Comparison of ENCODE assay signal across 8 cellular contexts in the genomic region with DNA sequence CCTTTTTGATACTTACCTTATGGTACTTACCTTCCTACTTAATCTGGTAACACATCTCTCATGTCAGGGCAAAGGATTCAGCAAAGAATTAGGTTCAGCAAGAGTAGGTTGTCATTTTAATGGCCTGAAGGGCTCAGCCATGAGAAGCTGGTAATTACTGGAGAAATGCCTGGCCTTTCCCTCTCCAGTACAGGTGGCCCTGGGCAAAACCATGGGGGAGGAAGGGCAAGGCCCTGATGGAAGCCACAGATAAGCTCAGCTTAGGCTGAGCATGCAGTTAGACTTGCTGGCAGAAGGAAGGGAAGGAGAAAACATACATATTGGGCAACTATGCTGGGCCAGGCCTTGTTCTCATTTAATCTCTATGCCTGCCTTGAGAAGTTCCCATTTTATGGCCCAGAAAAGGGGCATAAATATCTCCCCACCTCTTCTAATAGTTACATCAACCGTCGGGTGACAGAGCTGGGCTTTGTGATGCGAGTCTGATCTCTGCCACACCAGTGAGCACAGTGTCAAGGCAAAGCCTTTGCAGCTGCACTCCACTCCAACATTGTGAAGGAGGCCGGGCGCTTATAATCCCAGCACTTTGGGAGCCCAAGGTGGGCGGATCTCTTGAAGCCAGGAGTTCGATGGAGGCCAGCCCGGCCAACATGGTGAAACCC. TPM values are rescaled to one million over a fixed set of nuclear protein-coding genes. Genes with fewer than 3 reads are reported as not detected.
DNase-seq lines count a peak whose midpoint lies in the region; TF ChIP-seq lines count a peak whose summit lies in the region.

No MANE protein-coding gene starts in this region.

- H3K36me3 ChIP-seq in OCI-LY1 (ENCODE audit: insufficient read depth, low read length) (peaks cover 30% of the 10 kb centered on the region; the same call in 1 of the 2 replicates), ectodermal cell (ENCODE audit: control insufficient read depth, insufficient read depth, low read length) (peaks cover 4% of the 10 kb centered on the region), right atrium auricular region (peaks cover 12% of the 10 kb centered on the region)

- intact Hi-C loops in posterior vena cava (cut with DNase I) = no loop called here

- no peak overlapping the region for H3K4me2 ChIP-seq in OCI-LY1 (ENCODE audit: low read length)

- H3K27ac ChIP-seq in OCI-LY1 (ENCODE audit: low read depth, low read length, poor library complexity, severe bottlenecking) (peak overlapping the region; percentile 65), ectodermal cell (ENCODE audit: insufficient read depth, low read depth, low read length, poor library complexity, severe bottlenecking) (peak overlapping the region; percentile 69), right atrium auricular region (peak overlapping the region in 1 of 2 donors; percentile 23)

- H3K4me1 ChIP-seq in OCI-LY1 (ENCODE audit: insufficient read depth, low read length, severe bottlenecking) (peaks cover 23% of the 10 kb centered on the region), ectodermal cell (ENCODE audit: control insufficient read depth, insufficient read depth, low read length) (peaks cover 5% of the 10 kb centered on the region), right atrium auricular region (peaks cover 0 to 40% of the 10 kb centered on the region in 2 donors)

- no peak overlapping the region for H2AFZ ChIP-seq in OCI-LY1 (ENCODE audit: low read length)

- no peak for TF ChIP-seq CTCF in OCI-LY1 (IDR thresholded peaks at IDR 0.05; ENCODE audit: low read length)
- TF ChIP-seq CTCF in right atrium auricular region (IDR thresholded peaks at IDR 0.05) = no peak
- TF ChIP-seq CTCF in GM10266 (IDR thresholded peaks at IDR 0.05; ENCODE audit: control insufficient read depth, insufficient read depth, low read depth, missing control alignments) = no peak

- no peaks in the 10 kb centered on the region for H4K20me1 ChIP-seq in OCI-LY1 (ENCODE audit: insufficient read depth, low read length)

- H3K9ac ChIP-seq in OCI-LY1 (ENCODE audit: low read length) = no peak overlapping the region

- H3K4me3 ChIP-seq in OCI-LY1 (ENCODE audit: low read depth, low read length, poor library complexity, severe bottlenecking) (no peak overlapping the region), ectodermal cell (ENCODE audit: insufficient read depth, low read depth, low read length) (no peak overlapping the region), right atrium auricular region (no peak overlapping the region)

- H3K9me3 ChIP-seq in OCI-LY1 (ENCODE audit: low read length) (no peaks in the 10 kb centered on the region), ectodermal cell (ENCODE audit: control insufficient read depth, low read length) (no peaks in the 10 kb centered on the region), right atrium auricular region (no peaks in the 10 kb centered on the region)

- DNase-seq in GF-D8 (lab: John Stamatoyannopoulos, UW) = peak; percentile 87
- DNase-seq in posterior vena cava (ENCODE audit: low spot score) = peak; percentile 68
- DNase-seq in cerebellum (ENCODE audit: low spot score) = no peak
- DNase-seq in right atrium auricular region (ENCODE audit: low spot score) = no peak
- no peak for DNase-seq in GM10266 (ENCODE audit: extremely low spot score)
- DNase-seq in COLO668 (lab: John Stamatoyannopoulos, UW; ENCODE audit: unreplicated experiment) = no peak

- H3K9me2 ChIP-seq in OCI-LY1 (ENCODE audit: low read depth, low read length) = no peaks in the 10 kb centered on the region

- 84 to 89% methylated on average over 8 of the region's 8 CpGs for WGBS in ectodermal cell, 2 experiments

- H3K27me3 ChIP-seq in OCI-LY1 (ENCODE audit: insufficient read depth, low read length) (no peaks in the 10 kb centered on the region), ectodermal cell (ENCODE audit: control insufficient read depth, insufficient read depth, low read length, poor library complexity, severe bottlenecking) (no peaks in the 10 kb centered on the region), right atrium auricular region (no peaks in the 10 kb centered on the region)

- H3F3A ChIP-seq in OCI-LY1 (ENCODE audit: insufficient read depth, low read length) = 0 out of 2 replicates have a peak, but pooled peaks cover 4% of the 10 kb centered on the region

- H3K79me2 ChIP-seq in OCI-LY1 (ENCODE audit: insufficient read depth, low read length) = no peaks in the 10 kb centered on the region

RNA-seq across cellular contexts. Expression of a gene that starts 18.7 kb away (rescaled TPM):
- 21.0 TPM for polyA plus RNA-seq in ectodermal cell (2013, experiment 1 of 4)
- polyA plus RNA-seq in ectodermal cell (2013, experiment 2 of 4) = 22.1 TPM
- polyA plus RNA-seq in ectodermal cell (2013, experiment 3 of 4) = 16.3 TPM
- 19.1 TPM for polyA plus RNA-seq in ectodermal cell (2013, experiment 4 of 4)
- total RNA-seq in posterior vena cava (10 to 100 TPM; 11.1 to 16.8 TPM), cerebellum (20.0 TPM), right atrium auricular region (10 to 100 TPM; 15.4 to 23.9 TPM)

RNA-seq across cellular contexts. Expression of a gene that starts 18.9 kb away (rescaled TPM):
- polyA plus RNA-seq in ectodermal cell (2013, experiment 1 of 4) = 12.2 TPM
- polyA plus RNA-seq in ectodermal cell (2013, experiment 2 of 4) = 13.6 TPM
- polyA plus RNA-seq in ectodermal cell (2013, experiment 3 of 4) = 10.9 TPM
- polyA plus RNA-seq in ectodermal cell (2013, experiment 4 of 4) = 12.0 TPM
- total RNA-seq in posterior vena cava = 10 to 100 TPM; 46.6 to 49.5 TPM
- 60.2 TPM for total RNA-seq in cerebellum
- total RNA-seq in right atrium auricular region = 10 to 100 TPM; 31.7 to 33.6 TPM

Comparison
In these comparisons a context has a peak if more than half of its experiments do, and no peak if none do; other contexts are left out.
1. DNase-seq: peak in GF-D8 (single experiment) and posterior vena cava (single experiment); none in cerebellum (single experiment), right atrium auricular region (single experiment), GM10266 (single experiment) and COLO668 (single experiment).